8 cellular contexts compared by ENCODE assay signal in genomic region chr10:75294031-75294437, GRCh38. TPM values are rescaled to one million over a fixed set of nuclear protein-coding genes. Genes with fewer than 3 reads are reported as not detected.
DNase-seq lines count a peak whose midpoint lies in the region; ATAC-seq, FAIRE-seq and TF ChIP-seq lines count a peak whose summit lies in the region.

No MANE protein-coding gene starts in this region.

- DNase-seq in EH (ENCODE audit: low read depth), result peak; percentile 22
- no peak for DNase-seq in T-cell
- DNase-seq in keratinocyte (ENCODE audit: low read depth, low spot score), result no peak
- DNase-seq in sciatic nerve (ENCODE audit: low spot score), result no peak
- DNase-seq in activated naive CD4-positive, alpha-beta T cell treated with anti-CD3 and anti-CD28 coated beads, Interleukin-2, amount 50 U/mL, for 16 hours, result no peak
- no peak for DNase-seq in ACHN

- H3K79me2 ChIP-seq in keratinocyte (ENCODE audit: control insufficient read depth, insufficient read depth, low read length), result no peaks in the 10 kb centered on the region

- H3K27me3 ChIP-seq in keratinocyte (ENCODE audit: control insufficient read depth, extremely low read depth, insufficient read depth, low read length), result no peaks in the 10 kb centered on the region

- no peak overlapping the region for H2AFZ ChIP-seq in keratinocyte (ENCODE audit: control insufficient read depth, low read length)

- TF ChIP-seq CTCF in keratinocyte (optimal IDR thresholded peaks at IDR 0.05 in 1 of 3, IDR thresholded peaks at IDR 0.05 in 1 of 3, conservative IDR thresholded peaks at IDR 0.05 in 1 of 3; ENCODE audit: extremely low read depth in 1 of 3, insufficient read depth in 2 of 3, low read length in 3 of 3), result no peak

- POLR2A ChIA-PET in T-cell (lab: Charles Lee), result no interaction called here

- peak overlapping the region; percentile 98 for H3K4me2 ChIP-seq in keratinocyte (ENCODE audit: control insufficient read depth, extremely low read depth, insufficient read depth, low read depth, low read length)

- H3K4me1 ChIP-seq in keratinocyte (ENCODE audit: control insufficient read depth, extremely low read depth, insufficient read depth, low read length), result peaks cover 21% of the 10 kb centered on the region

- H3K27ac ChIP-seq in keratinocyte (ENCODE audit: control insufficient read depth, insufficient read depth, low read length), result peak overlapping the region; percentile 57

- CTCF ChIA-PET in T-cell (lab: Charles Lee), result no interaction called here

- no peaks in the 10 kb centered on the region for H4K20me1 ChIP-seq in keratinocyte (ENCODE audit: control insufficient read depth, extremely low read depth, insufficient read depth, low read length)

- peak overlapping the region in 1 of 3 experiments; percentile 47 for H3K4me3 ChIP-seq in keratinocyte (ENCODE audit: control insufficient read depth in 2 of 3, extremely low read depth in 1 of 3, insufficient read depth in 2 of 3, low read depth in 1 of 3, low read length in 3 of 3)

- H3K9me1 ChIP-seq in keratinocyte (ENCODE audit: control insufficient read depth, extremely low read depth, insufficient read depth, low read length), result no peaks in the 10 kb centered on the region

- no peaks in the 10 kb centered on the region for H3K9me3 ChIP-seq in keratinocyte (ENCODE audit: control insufficient read depth, low read depth, low read length)

- H3K27ac Mint-ChIP-seq in T-cell, result peak overlapping the region in 1 of 2 donors; percentile 74

- peaks cover 4 to 6% (median 5%) of the 10 kb centered on the region in 3 donors for H3K4me1 Mint-ChIP-seq in T-cell

- peak; percentile 34 for FAIRE-seq in keratinocyte (lab: Jason Lieb, UNC)

- peak overlapping the region; percentile 86 for H3K9ac ChIP-seq in keratinocyte (ENCODE audit: control insufficient read depth, extremely low read depth, insufficient read depth, low read length)

- in situ Hi-C loops in ACHN (cut with HindIII; ENCODE audit: low pct_ligation_motif_present, low pct_unique_long_range_greater_than_20kb, low sequenced_read_pairs), result no loop called here

- H3K4me3 Mint-ChIP-seq in T-cell, result peak overlapping the region in 2 of 3 donors; percentile 78 to 82

- no peak for ATAC-seq in T-cell (replicated peaks in 1 of 4)
- peak; percentile 59 for ATAC-seq in sciatic nerve
- ATAC-seq in HG02973 (IDR thresholded peaks at IDR 0.05; ENCODE audit: unreplicated experiment), result no peak
- ATAC-seq in GM18909 (IDR thresholded peaks at IDR 0.05; ENCODE audit: poor library complexity, unreplicated experiment), result no peak

- dilution Hi-C loops in keratinocyte (cut with MboI; ENCODE audit: extremely low pct_ligation_motif_present, low sequenced_read_pairs), result no loop called here

- H3K36me3 ChIP-seq in keratinocyte (ENCODE audit: control insufficient read depth in 2 of 2, extremely low read depth in 1 of 2, insufficient read depth in 2 of 2, low read length in 2 of 2), result no peaks in the 10 kb centered on the region

- peaks cover 14 to 18% of the 10 kb centered on the region in 2 donors for H3K27me3 Mint-ChIP-seq in T-cell

- H3K36me3 Mint-ChIP-seq in T-cell, result no peaks in the 10 kb centered on the region

- H3K9me3 Mint-ChIP-seq in T-cell, result peaks cover 5 to 10% (median 10%) of the 10 kb centered on the region in 3 donors

- intact Hi-C loops in sciatic nerve (cut with DNase I), result no loop called here

RNA-seq across cellular contexts. Expression of gene COMTD1, which starts 58.3 kb away (rescaled TPM):
- total RNA-seq in T-cell, result 10 to 100 TPM; 11.2 to 39.0 (median 33.8) TPM
- polyA plus RNA-seq in keratinocyte, result 6.2 to 12.8 TPM (median 6.8 TPM) in 3 replicates
- polyA plus RNA-seq in keratinocyte (2011; ENCODE audit: low read depth), result 3.6 TPM
- 3.3 and 10.8 TPM in 2 replicates for polyA plus RNA-seq in keratinocyte (2011; cell fraction: cytosol; rRNA removed)
- 13.0 and 17.2 TPM in 2 replicates for polyA plus RNA-seq in keratinocyte (2011; cell fraction: nucleus; rRNA removed)
- 15.8 and 18.5 TPM in 2 replicates for polyA plus RNA-seq in keratinocyte (2012; ENCODE audit: low replicate concordance)
- polyA minus RNA-seq in keratinocyte, result 1.1 to 1.4 TPM (median 1.2 TPM) in 3 replicates
- 20.5 TPM for polyA minus RNA-seq in keratinocyte (2011; cell fraction: cytosol; rRNA and poly(A)+ RNA removed)
- 4.1 and 5.7 TPM in 2 replicates for polyA minus RNA-seq in keratinocyte (2011; cell fraction: nucleus; rRNA and poly(A)+ RNA removed)
- total RNA-seq in sciatic nerve, result 13.0 TPM
